In genomic region chr12:117162649-117163048, GRCh38 we compare ENCODE assay signal across 22 cellular contexts. TPM values are rescaled to one million over a fixed set of nuclear protein-coding genes. Genes with fewer than 3 reads are reported as not detected.
DNase-seq lines count a peak whose midpoint lies in the region; ATAC-seq and TF ChIP-seq lines count a peak whose summit lies in the region.
"Had no signal": no experiment of that assay in that cellular context is flagged by ENCODE, and none has a peak within 500 bp of the region (broad histone marks: within the 10 kb centered on the region; RNA-seq: fewer than 3 reads in every experiment).

No MANE protein-coding gene starts in this region.

- no peaks in the 10 kb centered on the region for H3K4me1 Mint-ChIP-seq in WTC11
- H3K4me1 Mint-ChIP-seq in endodermal cell, result no peaks in the 10 kb centered on the region
- H3K4me1 Mint-ChIP-seq in stimulated activated naive B cell treated with anti-CD40 and anti-IgM and Interleukin-4, amounts not matched to agents 10 μg/mL and 1 μg/mL and 100 μg/mL, for 72 hours, result peaks cover 2% of the 10 kb centered on the region in 2 donors
- H3K4me1 Mint-ChIP-seq: CD14-positive monocyte had no signal

- no peak for ATAC-seq in WTC11
- ATAC-seq in stimulated activated naive B cell treated with anti-CD40 and anti-IgM and Interleukin-4, amounts not matched to agents 10 μg/mL and 1 μg/mL and 100 μg/mL, for 72 hours (replicated peaks), result no peak
- ATAC-seq: A549 had no signal

- H3K27me3 ChIP-seq in MM.1S (replicated peaks; ENCODE audit: insufficient read depth, low read length), result no peaks in the 10 kb centered on the region
- no peaks in the 10 kb centered on the region for H3K27me3 ChIP-seq in endodermal cell (ENCODE audit: control insufficient read depth, insufficient read depth, low read length, poor library complexity, severe bottlenecking)
- H3K27me3 ChIP-seq: BE2C; BLaER1 treated with 17β-estradiol and CSF1 and Interleukin-3, amounts not matched to agents 10 nM and 100 nM had no signal

- H3K27ac Mint-ChIP-seq in WTC11 (0 out of 2 replicates have a peak overlapping the region, but pooled peaks have one; percentile 54), endodermal cell (peak overlapping the region; percentile 1)
- H3K27ac Mint-ChIP-seq in stimulated activated naive B cell treated with anti-CD40 and anti-IgM and Interleukin-4, amounts not matched to agents 10 μg/mL and 1 μg/mL and 100 μg/mL, for 72 hours, result peak overlapping the region; percentile 42
- H3K27ac Mint-ChIP-seq: CD4-positive, alpha-beta T cell had no signal

- H3K4me1 ChIP-seq in MM.1S (ENCODE audit: low read length) (peaks cover 39% of the 10 kb centered on the region), endodermal cell (ENCODE audit: control insufficient read depth, insufficient read depth, low read length) (no peaks in the 10 kb centered on the region)
- H3K4me1 ChIP-seq: BE2C; BLaER1 treated with 17β-estradiol and CSF1 and Interleukin-3, amounts not matched to agents 10 nM and 100 nM had no signal

- H3K79me2 ChIP-seq in MM.1S (ENCODE audit: low read length), result peaks cover 18% of the 10 kb centered on the region

- H3K27ac ChIP-seq in MM.1S (ENCODE audit: low read length) (peak overlapping the region; percentile 97; the same call in 1 of the 2 replicates), endodermal cell (ENCODE audit: low read depth, low read length) (no peak overlapping the region)
- H3K27ac ChIP-seq: BLaER1 treated with 17β-estradiol and CSF1 and Interleukin-3, amounts not matched to agents 10 nM and 100 nM; GM23248 had no signal

- peak overlapping the region; percentile 66; the same call in 1 of the 2 replicates for H3K4me2 ChIP-seq in MM.1S (ENCODE audit: low read depth, low read length)
- H3K4me2 ChIP-seq: A549; BLaER1 treated with 17β-estradiol and CSF1 and Interleukin-3, amounts not matched to agents 10 nM and 100 nM had no signal

- no peaks in the 10 kb centered on the region for H3K36me3 ChIP-seq in MM.1S (replicated peaks; ENCODE audit: insufficient read depth, low read length)
- peaks cover 91% of the 10 kb centered on the region for H3K36me3 ChIP-seq in endodermal cell (ENCODE audit: control insufficient read depth, insufficient read depth, low read length)

- TF ChIP-seq CTCF in MM.1S (IDR thresholded peaks at IDR 0.05; ENCODE audit: low read length), result no peak
- TF ChIP-seq CTCF in WTC11 (IDR thresholded peaks at IDR 0.05), result no peak
- TF ChIP-seq CTCF in endodermal cell (conservative IDR thresholded peaks at IDR 0.05), result no peak

- CTCF ChIA-PET in WTC11 (lab: Charles Lee), result interaction anchor here (1.2 kb wide), 1 partner anchor 892 kb away, joined by 3 read pairs; no protein-coding TSS in a partner anchor

- no peaks in the 10 kb centered on the region for H4K20me1 ChIP-seq in MM.1S (ENCODE audit: insufficient read depth, low read length)

- H3K27me3 Mint-ChIP-seq in WTC11 (ENCODE audit: low read depth) (no peaks in the 10 kb centered on the region), endodermal cell (ENCODE audit: insufficient read depth) (no peaks in the 10 kb centered on the region)
- no peaks in the 10 kb centered on the region for H3K27me3 Mint-ChIP-seq in stimulated activated naive B cell treated with anti-CD40 and anti-IgM and Interleukin-4, amounts not matched to agents 10 μg/mL and 1 μg/mL and 100 μg/mL, for 72 hours
- H3K27me3 Mint-ChIP-seq: CD4-positive, alpha-beta T cell; CD8-positive, alpha-beta memory T cell had no signal

- H3K4me3 ChIP-seq in MM.1S (ENCODE audit: low read length) (no peak overlapping the region), endodermal cell (ENCODE audit: low read length) (no peak overlapping the region)
- H3K4me3 ChIP-seq: A549; BLaER1 treated with 17β-estradiol and CSF1 and Interleukin-3, amounts not matched to agents 10 nM and 100 nM; GM23248 had no signal

- no peaks in the 10 kb centered on the region for H3K9me2 ChIP-seq in MM.1S (replicated peaks; ENCODE audit: insufficient read depth, low read length)

- H3K9me3 Mint-ChIP-seq in WTC11 (no peaks in the 10 kb centered on the region), endodermal cell (no peaks in the 10 kb centered on the region)
- no peaks in the 10 kb centered on the region for H3K9me3 Mint-ChIP-seq in stimulated activated naive B cell treated with anti-CD40 and anti-IgM and Interleukin-4, amounts not matched to agents 10 μg/mL and 1 μg/mL and 100 μg/mL, for 72 hours
- H3K9me3 Mint-ChIP-seq: CD14-positive monocyte; CD4-positive, alpha-beta T cell; CD8-positive, alpha-beta memory T cell had no signal

- no peak overlapping the region for H3K9ac ChIP-seq in MM.1S (ENCODE audit: low read length)
- no peak overlapping the region for H3K9ac ChIP-seq in endodermal cell (ENCODE audit: extremely low read depth, low read length, poor library complexity, severe bottlenecking)
- H3K9ac ChIP-seq: BLaER1 treated with 17β-estradiol and CSF1 and Interleukin-3, amounts not matched to agents 10 nM and 100 nM; GM23248 had no signal

- peaks cover 85% of the 10 kb centered on the region for H3K36me3 Mint-ChIP-seq in WTC11
- H3K36me3 Mint-ChIP-seq in endodermal cell (ENCODE audit: low read depth), result peaks cover 86% of the 10 kb centered on the region
- H3K36me3 Mint-ChIP-seq in stimulated activated naive B cell treated with anti-CD40 and anti-IgM and Interleukin-4, amounts not matched to agents 10 μg/mL and 1 μg/mL and 100 μg/mL, for 72 hours, result peaks cover 50 to 61% of the 10 kb centered on the region in 2 donors

- no peak overlapping the region for H2AFZ ChIP-seq in MM.1S (ENCODE audit: low read length)
- H2AFZ ChIP-seq: GM23248 had no signal

- H3F3A ChIP-seq in MM.1S (ENCODE audit: insufficient read depth, low read length), result peaks cover 26% of the 10 kb centered on the region

- no peaks in the 10 kb centered on the region for H3K9me3 ChIP-seq in MM.1S (replicated peaks; ENCODE audit: insufficient read depth, low read length)
- no peaks in the 10 kb centered on the region for H3K9me3 ChIP-seq in endodermal cell (ENCODE audit: control insufficient read depth, low read length)
- H3K9me3 ChIP-seq: A549; BE2C; BLaER1 treated with 17β-estradiol and CSF1 and Interleukin-3, amounts not matched to agents 10 nM and 100 nM had no signal

- 87 to 90% methylated on average over 8 of the region's 8 CpGs for WGBS in endodermal cell (ENCODE audit: insufficient coverage in 1 of 2, insufficient read length in 1 of 2), 2 experiments

- POLR2A ChIA-PET in WTC11 (lab: Charles Lee), result no interaction called here

- DNase-seq in MM.1S (no peak), WTC11 (ENCODE audit: low spot score) (no peak), endodermal cell (no peak), occipital lobe (lab: John Stamatoyannopoulos, UW) (no peak), GM19240 (ENCODE audit: insufficient read length, low spot score) (no peak), COLO668 (lab: John Stamatoyannopoulos, UW; ENCODE audit: unreplicated experiment) (no peak)
- DNase-seq in stimulated activated naive B cell treated with anti-CD40 and anti-IgM and Interleukin-4, amounts not matched to agents 10 μg/mL and 1 μg/mL and 100 μg/mL, for 72 hours, result no peak
- DNase-seq: 8988T; ACHN; AML-193; BE2C; Calu3; CD4-positive, alpha-beta T cell; CD8-positive, alpha-beta memory T cell; COR-L47; DND-41; GM23248; H7; HCEC 1CT had no signal

- H3K4me3 Mint-ChIP-seq in WTC11, result no peak overlapping the region
- no peak overlapping the region for H3K4me3 Mint-ChIP-seq in endodermal cell
- H3K4me3 Mint-ChIP-seq in stimulated activated naive B cell treated with anti-CD40 and anti-IgM and Interleukin-4, amounts not matched to agents 10 μg/mL and 1 μg/mL and 100 μg/mL, for 72 hours, result no peak overlapping the region
- H3K4me3 Mint-ChIP-seq: CD14-positive monocyte; CD4-positive, alpha-beta T cell; CD8-positive, alpha-beta memory T cell had no signal

TF ChIP-seq in WTC11, 78 proteins besides CTCF, POLR2A, EP300 and RAD21 (continues in another document):
- TF ChIP-seq NFE2L1 (CRISPR knock-in tag; IDR thresholded peaks at IDR 0.05) (no peak), PREB (CRISPR knock-in tag; IDR thresholded peaks at IDR 0.05; ENCODE audit: borderline replicate concordance) (no peak), FOXP1 (CRISPR knock-in tag; IDR thresholded peaks at IDR 0.05; ENCODE audit: borderline replicate concordance) (no peak), ZNF512 (CRISPR knock-in tag; IDR thresholded peaks at IDR 0.05; ENCODE audit: borderline replicate concordance) (no peak), HMGA2 (CRISPR knock-in tag; IDR thresholded peaks at IDR 0.05) (no peak), TP53 (CRISPR knock-in tag; IDR thresholded peaks at IDR 0.05) (no peak), ZNF423 (CRISPR knock-in tag; IDR thresholded peaks at IDR 0.05) (no peak), RELA (CRISPR knock-in tag; IDR thresholded peaks at IDR 0.05; ENCODE audit: borderline replicate concordance) (no peak), CDX4 (CRISPR knock-in tag; IDR thresholded peaks at IDR 0.05; ENCODE audit: borderline replicate concordance) (no peak)

RNA-seq across cellular contexts. Expression of gene FBXO21, which starts 27.6 kb away (rescaled TPM):
- total RNA-seq in WTC11 (2021) (60.3 to 64.5 TPM (median 63.9 TPM) in 3 replicates), endodermal cell (10 to 100 TPM; 46.5 to 54.6 TPM), occipital lobe (131 TPM)
- polyA plus RNA-seq in endodermal cell (2013, experiment 1 of 2), result 52.9 TPM
- 43.4 TPM for polyA plus RNA-seq in endodermal cell (2013, experiment 2 of 2)

Comparison
In these comparisons a context has a peak if more than half of its experiments do, and no peak if none do; other contexts are left out.
1. H3K27ac Mint-ChIP-seq: peak in every context shown above with its lines; median percentile 54 in WTC11; 42 in stimulated activated naive B cell treated with anti-CD40 and anti-IgM and Interleukin-4, amounts not matched to agents 10 μg/mL and 1 μg/mL and 100 μg/mL, for 72 hours; 1 in endodermal cell.